In the genomic region with DNA sequence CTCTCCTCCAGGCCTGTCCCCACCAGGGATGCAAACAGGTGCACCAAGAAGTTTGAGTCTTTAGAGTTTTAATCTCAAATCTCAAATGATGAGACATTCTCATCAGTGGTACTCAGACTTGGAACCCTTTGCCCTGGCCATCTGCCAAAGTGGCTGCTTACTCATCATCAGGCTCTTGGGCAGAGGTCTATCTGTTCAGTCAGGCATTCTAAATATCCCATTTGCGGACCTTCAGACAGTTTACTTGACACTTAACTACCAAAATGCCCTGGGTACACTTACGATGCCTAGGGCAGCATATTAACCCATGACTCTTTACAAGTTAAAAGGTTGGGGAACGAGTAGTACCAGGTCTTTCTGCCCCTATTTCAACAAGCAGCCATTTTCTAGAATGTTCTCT, we compare ENCODE assay signal across 12 cellular contexts.
A peak's percentile ranks its signal among the peaks of the same experiment; 100 is the strongest.
DNase-seq lines count a peak whose midpoint lies in the region; TF ChIP-seq lines count a peak whose summit lies in the region.
"Had no signal": no experiment of that assay in that cellular context is flagged by ENCODE, and none has a peak within 500 bp of the region (broad histone marks: within the 10 kb centered on the region; RNA-seq: fewer than 3 reads in every experiment).

No MANE protein-coding gene starts in this region.

- H2BK5ac ChIP-seq in mesendoderm (ENCODE audit: low read length), result no peak overlapping the region

- no peak overlapping the region for H2BK15ac ChIP-seq in mesendoderm (replicated peaks; ENCODE audit: low read depth)

- no peak for TF ChIP-seq CTCF in fibroblast of pulmonary artery (IDR thresholded peaks at IDR 0.05; ENCODE audit: low read length, missing control alignments)

- H3K4me1 Mint-ChIP-seq in activated T-helper 1 cell treated with anti-CD3 and anti-CD28 coated beads, Interleukin-12 subunit alpha, Interleukin-12 subunit beta, Interleukin-2, Interleukin-4 antibody, amounts not matched to agents 30 ng/mL and 10 ng/mL and 1 ng/mL, durations not matched to agents 14 hours and 24 hours and 36 hours (ENCODE audit: low read depth), result peaks cover 8% of the 10 kb centered on the region
- H3K4me1 Mint-ChIP-seq: WTC11 had no signal

- in situ Hi-C loops in ACHN (cut with HindIII; ENCODE audit: low pct_ligation_motif_present, low pct_unique_long_range_greater_than_20kb, low sequenced_read_pairs), result no loop called here

- no peak overlapping the region for H3K23ac ChIP-seq in mesendoderm (ENCODE audit: low read length)

- no CpG with 5 or more reads among the region's 3 CpGs for WGBS in mesendoderm (ENCODE audit: extremely low coverage, insufficient coverage, low lambda C conversion rate)

- H2AK5ac ChIP-seq in mesendoderm (ENCODE audit: low read length), result no peak overlapping the region

- peaks cover 8% of the 10 kb centered on the region for H3K27me3 Mint-ChIP-seq in activated T-helper 1 cell treated with anti-CD3 and anti-CD28 coated beads, Interleukin-12 subunit alpha, Interleukin-12 subunit beta, Interleukin-2, Interleukin-4 antibody, amounts not matched to agents 30 ng/mL and 10 ng/mL and 1 ng/mL, durations not matched to agents 14 hours and 24 hours and 36 hours (ENCODE audit: insufficient read depth)

- peak; percentile 95 for DNase-seq in ACHN
- peak; percentile 69 for DNase-seq in EH (ENCODE audit: low read depth)
- peak; percentile 86 for DNase-seq in RPMI8226
- DNase-seq in fibroblast of pulmonary artery (ENCODE audit: low read depth), result peak; percentile 21
- DNase-seq in HuH-7 (ENCODE audit: low spot score), result no peak
- DNase-seq in mesendoderm, result no peak
- no peak for DNase-seq in activated T-helper 1 cell treated with anti-CD3 and anti-CD28 coated beads, Interleukin-12 subunit alpha, Interleukin-12 subunit beta, Interleukin-2, Interleukin-4 antibody, amounts not matched to agents 30 ng/mL and 10 ng/mL and 1 ng/mL, durations not matched to agents 14 hours and 24 hours and 36 hours (ENCODE audit: low spot score)
- no peak for DNase-seq in NCI-H2171 (lab: John Stamatoyannopoulos, UW)
- DNase-seq: activated naive CD4-positive, alpha-beta T cell treated with anti-CD3 and anti-CD28 coated beads, Interleukin-2, amount 10 ng/mL, durations not matched to agents 7 days and 5 days; Caco-2; dorsolateral prefrontal cortex had no signal

- no peaks in the 10 kb centered on the region for H3K36me3 ChIP-seq in mesendoderm (ENCODE audit: control insufficient read depth, insufficient read depth, low read length)

- H3K4me1 ChIP-seq in mesendoderm (ENCODE audit: control insufficient read depth, low read depth, low read length), result no peaks in the 10 kb centered on the region
- H3K4me1 ChIP-seq: Caco-2 had no signal

- no peak overlapping the region for H3K56ac ChIP-seq in mesendoderm (ENCODE audit: low read length)

- no peaks in the 10 kb centered on the region for H3K79me2 ChIP-seq in mesendoderm (ENCODE audit: control insufficient read depth, insufficient read depth, low read length)

- H3K4me3 Mint-ChIP-seq in activated T-helper 1 cell treated with anti-CD3 and anti-CD28 coated beads, Interleukin-12 subunit alpha, Interleukin-12 subunit beta, Interleukin-2, Interleukin-4 antibody, amounts not matched to agents 30 ng/mL and 10 ng/mL and 1 ng/mL, durations not matched to agents 14 hours and 24 hours and 36 hours, result no peak overlapping the region
- H3K4me3 Mint-ChIP-seq: activated naive CD4-positive, alpha-beta T cell treated with anti-CD3 and anti-CD28 coated beads, Interleukin-2, amount 10 ng/mL, durations not matched to agents 7 days and 5 days; WTC11 had no signal

- no peak overlapping the region for H3K4ac ChIP-seq in mesendoderm (ENCODE audit: low read depth, low read length)

- H3K27me3 ChIP-seq in mesendoderm (ENCODE audit: insufficient read depth, low read length, poor library complexity), result no peaks in the 10 kb centered on the region

- H3K36me3 Mint-ChIP-seq in activated T-helper 1 cell treated with anti-CD3 and anti-CD28 coated beads, Interleukin-12 subunit alpha, Interleukin-12 subunit beta, Interleukin-2, Interleukin-4 antibody, amounts not matched to agents 30 ng/mL and 10 ng/mL and 1 ng/mL, durations not matched to agents 14 hours and 24 hours and 36 hours (ENCODE audit: low read depth), result peaks cover 2% of the 10 kb centered on the region
- H3K36me3 Mint-ChIP-seq: activated naive CD4-positive, alpha-beta T cell treated with anti-CD3 and anti-CD28 coated beads, Interleukin-2, amount 10 ng/mL, durations not matched to agents 7 days and 5 days; WTC11 had no signal

- no peak overlapping the region for H3K27ac ChIP-seq in mesendoderm (ENCODE audit: low read depth, low read length)
- H3K27ac ChIP-seq: dorsolateral prefrontal cortex had no signal

- H4K5ac ChIP-seq in mesendoderm (ENCODE audit: low read length), result no peak overlapping the region

- no peak overlapping the region for H3K18ac ChIP-seq in mesendoderm (ENCODE audit: low read length)

- no peak overlapping the region for H3K4me2 ChIP-seq in mesendoderm (ENCODE audit: low read length)

- H2BK120ac ChIP-seq in mesendoderm (ENCODE audit: low read depth, low read length), result no peak overlapping the region

- H3K9me3 Mint-ChIP-seq in activated T-helper 1 cell treated with anti-CD3 and anti-CD28 coated beads, Interleukin-12 subunit alpha, Interleukin-12 subunit beta, Interleukin-2, Interleukin-4 antibody, amounts not matched to agents 30 ng/mL and 10 ng/mL and 1 ng/mL, durations not matched to agents 14 hours and 24 hours and 36 hours, result peaks cover 1% of the 10 kb centered on the region
- H3K9me3 Mint-ChIP-seq: WTC11 had no signal

- H3K9ac ChIP-seq in mesendoderm (ENCODE audit: low read length), result no peak overlapping the region

- no peak overlapping the region for H3K4me3 ChIP-seq in fibroblast of pulmonary artery (replicated peaks; ENCODE audit: low read depth, low read length)
- H3K4me3 ChIP-seq in mesendoderm (ENCODE audit: low read length), result no peak overlapping the region
- H3K4me3 ChIP-seq: dorsolateral prefrontal cortex had no signal

- H3K27ac Mint-ChIP-seq in activated T-helper 1 cell treated with anti-CD3 and anti-CD28 coated beads, Interleukin-12 subunit alpha, Interleukin-12 subunit beta, Interleukin-2, Interleukin-4 antibody, amounts not matched to agents 30 ng/mL and 10 ng/mL and 1 ng/mL, durations not matched to agents 14 hours and 24 hours and 36 hours, result no peak overlapping the region
- H3K27ac Mint-ChIP-seq: activated naive CD4-positive, alpha-beta T cell treated with anti-CD3 and anti-CD28 coated beads, Interleukin-2, amount 10 ng/mL, durations not matched to agents 7 days and 5 days; WTC11 had no signal

- intact Hi-C loops in activated T-helper 1 cell treated with anti-CD3 and anti-CD28 coated beads, Interleukin-12 subunit alpha, Interleukin-12 subunit beta, Interleukin-2, Interleukin-4 antibody, amounts not matched to agents 30 ng/mL and 10 ng/mL and 1 ng/mL, durations not matched to agents 14 hours and 24 hours and 36 hours (cut with micrococcal nuclease), result no loop called here

- H4K8ac ChIP-seq in mesendoderm (ENCODE audit: low read depth, low read length), result no peak overlapping the region

- no peaks in the 10 kb centered on the region for H3K79me1 ChIP-seq in mesendoderm (ENCODE audit: low read length)

Comparison
In these comparisons a context has a peak if more than half of its experiments do, and no peak if none do; other contexts are left out.
1. DNase-seq: peak in ACHN (single experiment), EH (single experiment), RPMI8226 (single experiment) and fibroblast of pulmonary artery (single experiment); none in HuH-7 (single experiment), mesendoderm (single experiment), activated T-helper 1 cell treated with anti-CD3 and anti-CD28 coated beads, Interleukin-12 subunit alpha, Interleukin-12 subunit beta, Interleukin-2, Interleukin-4 antibody, amounts not matched to agents 30 ng/mL and 10 ng/mL and 1 ng/mL, durations not matched to agents 14 hours and 24 hours and 36 hours (single experiment) and NCI-H2171 (single experiment).